ENCODE assay signal across 8 cellular contexts in genomic region chr6:31498748-31499147, GRCh38. TPM values are rescaled to one million over a fixed set of nuclear protein-coding genes. Genes with fewer than 3 reads are reported as not detected.
A peak's percentile ranks its signal among the peaks of the same experiment; 100 is the strongest.
DNase-seq lines count a peak whose midpoint lies in the region; ATAC-seq and TF ChIP-seq lines count a peak whose summit lies in the region.
"Had no signal": no experiment of that assay in that cellular context is flagged by ENCODE, and none has a peak within 500 bp of the region (broad histone marks: within the 10 kb centered on the region; RNA-seq: fewer than 3 reads in every experiment).

No MANE protein-coding gene starts in this region.

- H3K4me3 Mint-ChIP-seq in T-cell: peak overlapping the region; percentile 83 to 88 (median 86)

- no peak overlapping the region for H2AFZ ChIP-seq in fibroblast of lung (ENCODE audit: low read length)

- no peaks in the 10 kb centered on the region for H3K36me3 Mint-ChIP-seq in T-cell

- CTCF ChIA-PET in T-cell (lab: Charles Lee): interaction anchor here in 1 of 2 donors (0.6 to 1.4 kb wide), 3 partner anchors 43 to 630 kb away, joined by 3 to 5 read pairs (median 3); no protein-coding TSS in a partner anchor

- peaks cover 75 to 79% (median 78%) of the 10 kb centered on the region in 3 donors for H3K4me1 Mint-ChIP-seq in T-cell

- no peaks in the 10 kb centered on the region for H3K9me3 Mint-ChIP-seq in T-cell

- POLR2A ChIA-PET in T-cell (lab: Charles Lee): interaction anchor here in 1 of 2 donors (0.6 kb wide), 1 partner anchor 41 kb away, joined by 8 read pairs; no protein-coding TSS in a partner anchor

- DNase-seq in GM03348 (ENCODE audit: low spot score): peak; percentile 44
- no peak for DNase-seq in T-cell
- peak; percentile 6 to 9 for DNase-seq in fibroblast of lung (ENCODE audit: low read depth in 2 of 2)
- DNase-seq in skeletal muscle cell (ENCODE audit: low read depth): no peak
- no peak for DNase-seq in DMS114 treated with DMSO at 0.1 percent for 48 hours (lab: John Stamatoyannopoulos, UW; ENCODE audit: unreplicated experiment)
- no peak for DNase-seq in NCI-H526 treated with DMSO at 0.1 percent for 48 hours (lab: John Stamatoyannopoulos, UW)
- no peak for DNase-seq in NCI-H2029 treated with DMSO at 0.1 percent for 48 hours (lab: John Stamatoyannopoulos, UW)
- DNase-seq: NCI-H82 had no signal

- no peaks in the 10 kb centered on the region for H4K20me1 ChIP-seq in fibroblast of lung (ENCODE audit: control insufficient read depth, extremely low read depth, insufficient read depth, low read length)

- no peaks in the 10 kb centered on the region for H3K9me3 ChIP-seq in fibroblast of lung (ENCODE audit: control insufficient read depth, insufficient read depth, low read depth, low read length)

- H3K4me3 ChIP-seq in fibroblast of lung (replicated peaks in 1 of 4; ENCODE audit: control extremely low read depth in 1 of 4, insufficient read depth in 1 of 4, low read depth in 3 of 4, low read length in 4 of 4): peak overlapping the region; percentile 29 to 67 (median 36)
- H3K4me3 ChIP-seq in skeletal muscle cell (ENCODE audit: low read depth, low read length): peak overlapping the region; percentile 68

- no peaks in the 10 kb centered on the region for H3K27me3 Mint-ChIP-seq in T-cell

- no peak for TF ChIP-seq CTCF in fibroblast of lung (conservative IDR thresholded peaks at IDR 0.05 in 1 of 2, IDR thresholded peaks at IDR 0.05 in 1 of 2; ENCODE audit: low read depth in 1 of 2, low read length in 2 of 2)

- ATAC-seq in T-cell (replicated peaks in 1 of 4): no peak

- H3K4me1 ChIP-seq in fibroblast of lung (ENCODE audit: control insufficient read depth, extremely low read depth, insufficient read depth, low read length): peaks cover 13% of the 10 kb centered on the region

- no peak overlapping the region for H3K27ac ChIP-seq in fibroblast of lung (ENCODE audit: insufficient read depth, low read length)

- peak overlapping the region; percentile 36 to 69 for H3K27ac Mint-ChIP-seq in T-cell

- no peaks in the 10 kb centered on the region for H3K27me3 ChIP-seq in fibroblast of lung (ENCODE audit: control insufficient read depth, insufficient read depth, low read length)

- peak overlapping the region; percentile 93 for H3K4me2 ChIP-seq in fibroblast of lung (ENCODE audit: extremely low read depth, insufficient read depth, low read length)

- H3K79me2 ChIP-seq in fibroblast of lung (ENCODE audit: control insufficient read depth, insufficient read depth, low read length): peaks cover 49% of the 10 kb centered on the region

- no peak overlapping the region for H3K9ac ChIP-seq in fibroblast of lung (ENCODE audit: insufficient read depth, low read length)

- no peaks in the 10 kb centered on the region for H3K36me3 ChIP-seq in fibroblast of lung (ENCODE audit: control insufficient read depth, insufficient read depth, low read length)

RNA-seq across cellular contexts. Expression of gene MICB, which starts 0.8 kb away (rescaled TPM):
- total RNA-seq in T-cell (10 to 100 TPM; 15.7 to 21.7 (median 16.1) TPM), fibroblast of lung (6.2 and 17.2 TPM in 2 replicates)
- 18.6 and 19.2 TPM in 2 replicates for polyA plus RNA-seq in fibroblast of lung
- polyA plus RNA-seq in fibroblast of lung (2012): 9.9 and 10.6 TPM in 2 replicates
- 19.0 and 20.3 TPM in 2 replicates for polyA minus RNA-seq in fibroblast of lung (ENCODE audit: low replicate concordance)

RNA-seq across cellular contexts. Expression of gene MCCD1, which starts 30.0 kb away (rescaled TPM):
- total RNA-seq in T-cell: not detected
- not detected in 2 replicates for total RNA-seq in fibroblast of lung
- not detected in 2 replicates for polyA plus RNA-seq in fibroblast of lung
- polyA plus RNA-seq in fibroblast of lung (2012): not detected in 2 replicates
- not detected in 2 replicates for polyA minus RNA-seq in fibroblast of lung (ENCODE audit: low replicate concordance)

RNA-seq across cellular contexts. Expression of gene DDX39B, which starts 43.1 kb away (rescaled TPM):
- total RNA-seq in T-cell (100 to 1,000 TPM; 507 to 669 (median 631) TPM), fibroblast of lung (192 and 370 TPM in 2 replicates)
- 323 and 410 TPM in 2 replicates for polyA plus RNA-seq in fibroblast of lung
- 257 and 260 TPM in 2 replicates for polyA plus RNA-seq in fibroblast of lung (2012)
- 667 and 956 TPM in 2 replicates for polyA minus RNA-seq in fibroblast of lung (ENCODE audit: low replicate concordance)

RNA-seq across cellular contexts. Expression of gene ATP6V1G2, which starts 47.7 kb away (rescaled TPM):
- 1 to 10 TPM; 3.1 to 5.7 (median 4.1) TPM for total RNA-seq in T-cell
- total RNA-seq in fibroblast of lung: 4.1 and 11.2 TPM in 2 replicates
- 9.1 and 16.0 TPM in 2 replicates for polyA plus RNA-seq in fibroblast of lung
- 4.9 and 7.7 TPM in 2 replicates for polyA plus RNA-seq in fibroblast of lung (2012)
- 0.52 and 5.2 TPM in 2 replicates for polyA minus RNA-seq in fibroblast of lung (ENCODE audit: low replicate concordance)

RNA-seq across cellular contexts. Expression of gene NFKBIL1, which starts 48.7 kb away (rescaled TPM):
- total RNA-seq in T-cell: 10 to 100 TPM in 3 of 5 donors, 1 to 10 TPM in 2; 6.9 to 17.1 (median 11.6) TPM
- total RNA-seq in fibroblast of lung: 44.3 and 47.5 TPM in 2 replicates
- polyA plus RNA-seq in fibroblast of lung: 3.7 and 5.1 TPM in 2 replicates
- polyA plus RNA-seq in fibroblast of lung (2012): 10.8 and 11.5 TPM in 2 replicates
- 3.2 and 7.3 TPM in 2 replicates for polyA minus RNA-seq in fibroblast of lung (ENCODE audit: low replicate concordance)

Comparison
In these comparisons a context has a peak if more than half of its experiments do, and no peak if none do; other contexts are left out.
1. DNase-seq: peak in GM03348 (single experiment) and fibroblast of lung (2 of 2); none in T-cell (0 of 34), skeletal muscle cell (single experiment), DMS114 treated with DMSO at 0.1 percent for 48 hours (single experiment), NCI-H526 treated with DMSO at 0.1 percent for 48 hours (single experiment) and NCI-H2029 treated with DMSO at 0.1 percent for 48 hours (single experiment).